ENCODE assay signal across 12 cellular contexts in the genomic region with DNA sequence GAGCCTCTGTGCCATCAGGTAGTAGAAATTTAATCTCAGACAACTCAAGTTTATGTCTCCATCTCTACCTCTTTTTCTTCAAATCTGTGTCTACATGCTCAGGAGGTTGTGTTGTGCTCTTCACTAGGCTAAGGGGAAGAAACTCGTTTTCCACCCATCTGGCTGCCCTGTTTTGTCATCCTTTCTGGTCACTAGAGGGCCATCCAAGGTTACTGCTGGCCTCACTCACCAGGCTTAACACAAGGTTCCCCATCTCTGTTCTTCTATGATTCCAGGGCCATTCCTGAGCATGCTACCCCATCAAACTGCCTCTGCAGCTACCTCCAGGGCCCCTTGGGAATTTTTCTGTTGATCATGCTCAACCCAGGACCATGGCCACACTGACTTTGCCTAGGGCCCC.
DNase-seq lines count a peak whose midpoint lies in the region; ATAC-seq and TF ChIP-seq lines count a peak whose summit lies in the region.
"Had no signal": no experiment of that assay in that cellular context is flagged by ENCODE, and none has a peak within 500 bp of the region (broad histone marks: within the 10 kb centered on the region; RNA-seq: fewer than 3 reads in every experiment).

No MANE protein-coding gene starts in this region.

- no peak overlapping the region for H3K14ac ChIP-seq in mesenchymal stem cell (ENCODE audit: low read length in 2 of 2)

- no peak overlapping the region for H2BK5ac ChIP-seq in mesenchymal stem cell (ENCODE audit: low read depth, low read length, poor library complexity, severe bottlenecking)

- no peak overlapping the region for H3K4me2 ChIP-seq in mesenchymal stem cell (ENCODE audit: low read length, poor library complexity, severe bottlenecking)

- TF ChIP-seq CTCF in epithelial cell of proximal tubule (conservative IDR thresholded peaks at IDR 0.05; ENCODE audit: low read depth, low read length) (peak; percentile 20), GM20000 (IDR thresholded peaks at IDR 0.05; ENCODE audit: extremely low read depth, missing control alignments) (no peak)

- WGBS in mesenchymal stem cell = 13% methylated on average over 1 of the region's 1 CpG

- peaks cover 1% of the 10 kb centered on the region for H3K4me1 ChIP-seq in mesenchymal stem cell (ENCODE audit: control insufficient read depth, insufficient read depth, low read depth, low read length)
- H3K4me1 ChIP-seq: SJSA1, stomach had no signal

- H2BK15ac ChIP-seq in mesenchymal stem cell (ENCODE audit: low read depth, poor library complexity, severe bottlenecking) = no peak overlapping the region

- no peak overlapping the region for H4K8ac ChIP-seq in mesenchymal stem cell (ENCODE audit: low read length)

- H3K9ac ChIP-seq in mesenchymal stem cell (ENCODE audit: low read length) = no peak overlapping the region

- H3K18ac ChIP-seq in mesenchymal stem cell (ENCODE audit: low read depth in 1 of 2, low read length in 2 of 2) = no peak overlapping the region

- no peaks in the 10 kb centered on the region for H3K9me3 ChIP-seq in mesenchymal stem cell (ENCODE audit: control insufficient read depth, low read length)
- H3K9me3 ChIP-seq: SJSA1 had no signal

- H3K4me3 ChIP-seq in epithelial cell of proximal tubule (ENCODE audit: low read depth, low read length) = no peak overlapping the region
- H3K4me3 ChIP-seq in mesenchymal stem cell (ENCODE audit: insufficient read depth in 1 of 2, low read depth in 1 of 2, low read length in 2 of 2) = no peak overlapping the region
- H3K4me3 ChIP-seq: SJSA1, stomach had no signal

- no peaks in the 10 kb centered on the region for H3K27me3 ChIP-seq in mesenchymal stem cell (ENCODE audit: control insufficient read depth in 1 of 2, insufficient read depth in 1 of 2, low read length in 2 of 2)
- H3K27me3 ChIP-seq: SJSA1, stomach had no signal

- H3K4ac ChIP-seq in mesenchymal stem cell (ENCODE audit: low read depth in 1 of 2, low read length in 2 of 2) = no peak overlapping the region

- H2BK120ac ChIP-seq in mesenchymal stem cell (ENCODE audit: low read depth, low read length) = no peak overlapping the region

- no peak for ATAC-seq in HG03521 (IDR thresholded peaks at IDR 0.05; ENCODE audit: unreplicated experiment)

- no peak overlapping the region for H2AFZ ChIP-seq in mesenchymal stem cell (ENCODE audit: low read depth, low read length)

- DNase-seq in Ammon's horn (ENCODE audit: low spot score) = peak; percentile 70
- peak; percentile 31 for DNase-seq in NCI-H82 (lab: John Stamatoyannopoulos, UW)
- DNase-seq in epithelial cell of proximal tubule (ENCODE audit: low read depth) = no peak
- DNase-seq in mesenchymal stem cell = no peak
- no peak for DNase-seq in GM20000 (ENCODE audit: low spot score)
- no peak for DNase-seq in activated CD4-positive, alpha-beta T cell treated with anti-CD3 and anti-CD28 coated beads, Interleukin-2, amount 50 U/mL, for 1 hour
- no peak for DNase-seq in activated CD4-positive, CD25-positive, alpha-beta regulatory T cell (lab: John Stamatoyannopoulos, UW)
- DNase-seq: activated CD8-positive, alpha-beta memory T cell treated with anti-CD3 and anti-CD28 coated beads for 24 hours; NCI-H510A treated with DMSO at 0.1 percent for 48 hours; stomach had no signal

- H3K27ac ChIP-seq in mesenchymal stem cell (ENCODE audit: low read length, poor library complexity, severe bottlenecking) = no peak overlapping the region
- H3K27ac ChIP-seq: SJSA1, stomach had no signal

- H3K23ac ChIP-seq in mesenchymal stem cell (ENCODE audit: low read length in 2 of 2) = no peak overlapping the region

- H4K91ac ChIP-seq in mesenchymal stem cell (ENCODE audit: low read length) = peak overlapping the region; percentile 22

- H2AK5ac ChIP-seq in mesenchymal stem cell (ENCODE audit: low read length, severe bottlenecking) = no peak overlapping the region

- no peak overlapping the region for H2BK12ac ChIP-seq in mesenchymal stem cell (ENCODE audit: low read length in 2 of 2)

- no peaks in the 10 kb centered on the region for H3K36me3 ChIP-seq in mesenchymal stem cell (ENCODE audit: control insufficient read depth in 1 of 2, insufficient read depth in 2 of 2, low read depth in 1 of 2, low read length in 2 of 2)
- H3K36me3 ChIP-seq: SJSA1, stomach had no signal

- no peaks in the 10 kb centered on the region for H3K79me1 ChIP-seq in mesenchymal stem cell (replicated peaks; ENCODE audit: low read length, poor library complexity, severe bottlenecking)

Comparison
In these comparisons a context has a peak if more than half of its experiments do, and no peak if none do; other contexts are left out.
1. DNase-seq: peak in Ammon's horn (single experiment) and NCI-H82 (single experiment); none in epithelial cell of proximal tubule (single experiment), mesenchymal stem cell (single experiment), GM20000 (single experiment), activated CD4-positive, alpha-beta T cell treated with anti-CD3 and anti-CD28 coated beads, Interleukin-2, amount 50 U/mL, for 1 hour (single experiment) and activated CD4-positive, CD25-positive, alpha-beta regulatory T cell (0 of 4).